Comparison of ENCODE assay signal across 10 cellular contexts in genomic region chr14:59897757-59898383, GRCh38. TPM values are rescaled to one million over a fixed set of nuclear protein-coding genes. Genes with fewer than 3 reads are reported as not detected.
A peak's percentile ranks its signal among the peaks of the same experiment; 100 is the strongest.
DNase-seq lines count a peak whose midpoint lies in the region; ATAC-seq and TF ChIP-seq lines count a peak whose summit lies in the region.
"Had no signal": no experiment of that assay in that cellular context is flagged by ENCODE, and none has a peak within 500 bp of the region (broad histone marks: within the 10 kb centered on the region; RNA-seq: fewer than 3 reads in every experiment).

No MANE protein-coding gene starts in this region.

- no peaks in the 10 kb centered on the region for H3K4me1 Mint-ChIP-seq in WTC11
- H3K4me1 Mint-ChIP-seq: naive B cell had no signal

- peak; percentile 94 for ATAC-seq in WTC11
- ATAC-seq in GM21529 (IDR thresholded peaks at IDR 0.05; ENCODE audit: unreplicated experiment), result no peak
- no peak for ATAC-seq in HG02610 (IDR thresholded peaks at IDR 0.05; ENCODE audit: unreplicated experiment)

- no peaks in the 10 kb centered on the region for H3K9me3 Mint-ChIP-seq in WTC11

- H3K27ac Mint-ChIP-seq in WTC11, result no peak overlapping the region

- CTCF ChIA-PET in WTC11 (lab: Charles Lee), result interaction anchor here (0.6 to 3.0 kb wide), 46 partner anchors 8 to 786 kb away, joined by 3 to 47 read pairs (median 4); partner anchors contain the start of genes CCDC175, LRRC9 and RTN1

- no peak overlapping the region for H3K4me3 Mint-ChIP-seq in WTC11
- H3K4me3 Mint-ChIP-seq: naive B cell had no signal

- TF ChIP-seq CTCF in NB4 (IDR thresholded peaks at IDR 0.05; ENCODE audit: low read depth, low read length), result no peak
- TF ChIP-seq CTCF in WTC11 (IDR thresholded peaks at IDR 0.05), result no peak

- POLR2A ChIA-PET in WTC11 (lab: Charles Lee), result interaction anchor here (1.1 kb wide), 1 partner anchor 22 kb away, joined by 3 read pairs; the partner anchor contains the start of gene LRRC9

- no peak for TF ChIP-seq POLR2A in NB4 (IDR thresholded peaks at IDR 0.05; ENCODE audit: extremely low read depth, insufficient read length)

- H3K36me3 Mint-ChIP-seq in WTC11, result no peaks in the 10 kb centered on the region
- H3K36me3 Mint-ChIP-seq: naive B cell had no signal

- H3K27me3 Mint-ChIP-seq in WTC11 (ENCODE audit: low read depth), result 0 out of 2 replicates have a peak, but pooled peaks cover 2% of the 10 kb centered on the region

- H3K4me3 ChIP-seq in NB4 (ENCODE audit: low read depth, low read length), result no peak overlapping the region
- H3K4me3 ChIP-seq: BLaER1 treated with 17β-estradiol and CSF1 and Interleukin-3, amounts not matched to agents 10 nM and 100 nM had no signal

- DNase-seq in NCI-H2196 (lab: John Stamatoyannopoulos, UW; ENCODE audit: unreplicated experiment) (peak; percentile 21), NCI-H2196 treated with DMSO at 0.1 percent for 48 hours (lab: John Stamatoyannopoulos, UW; ENCODE audit: unreplicated experiment) (no peak), NB4 (ENCODE audit: low read depth) (peak; percentile 28), WTC11 (ENCODE audit: low spot score) (peak; percentile 39), left kidney (ENCODE audit: low read depth, low spot score) (peak; percentile 70)
- no peak for DNase-seq in activated CD8-positive, alpha-beta memory T cell treated with anti-CD3 and anti-CD28 coated beads for 24 hours
- DNase-seq: naive B cell had no signal

TF ChIP-seq in WTC11, 78 proteins besides CTCF, POLR2A, EP300 and RAD21 (continues in another document):
- TF ChIP-seq ZNF317 (CRISPR knock-in tag; IDR thresholded peaks at IDR 0.05; ENCODE audit: borderline replicate concordance, low read depth) (no peak), ZMAT4 (CRISPR knock-in tag; IDR thresholded peaks at IDR 0.05) (no peak), ZNF532 (CRISPR knock-in tag; IDR thresholded peaks at IDR 0.05; ENCODE audit: borderline replicate concordance) (no peak), ARID4B (CRISPR knock-in tag; IDR thresholded peaks at IDR 0.05; ENCODE audit: borderline replicate concordance) (no peak), GTF2I (CRISPR knock-in tag; conservative IDR thresholded peaks at IDR 0.05) (no peak), ZSCAN18 (CRISPR knock-in tag; IDR thresholded peaks at IDR 0.05) (no peak), NR3C1 (CRISPR knock-in tag; conservative IDR thresholded peaks at IDR 0.05; ENCODE audit: low read depth) (no peak), HMGA2 (CRISPR knock-in tag; IDR thresholded peaks at IDR 0.05) (no peak), AR (CRISPR knock-in tag; IDR thresholded peaks at IDR 0.05) (no peak), MAX (CRISPR knock-in tag; IDR thresholded peaks at IDR 0.05) (no peak), SP1 (CRISPR knock-in tag; conservative IDR thresholded peaks at IDR 0.05) (no peak), SMAD4 (CRISPR knock-in tag; IDR thresholded peaks at IDR 0.05) (no peak)

RNA-seq across cellular contexts. Expression of gene LRRC9, which starts 22.1 kb away (rescaled TPM):
- total RNA-seq in WTC11 (2021), result 0.79 to 0.99 TPM (median 0.82 TPM) in 3 replicates

RNA-seq across cellular contexts. Expression of gene RTN1, which starts 27.3 kb away (rescaled TPM):
- 1.1 to 2.8 TPM (median 1.5 TPM) in 3 replicates for total RNA-seq in WTC11 (2021)

Comparison
In these comparisons a context has a peak if more than half of its experiments do, and no peak if none do; other contexts are left out.
1. DNase-seq: peak in NCI-H2196 (single experiment), NB4 (single experiment), WTC11 (single experiment) and left kidney (single experiment); none in NCI-H2196 treated with DMSO at 0.1 percent for 48 hours (single experiment) and activated CD8-positive, alpha-beta memory T cell treated with anti-CD3 and anti-CD28 coated beads for 24 hours (single experiment).